ENCODE assay signal across 1 cellular context in genomic region chrM:10015-10755, GRCh38.
TF ChIP-seq lines count a peak whose summit lies in the region.

No MANE protein-coding gene starts in this region.

TF ChIP-seq in H1, 55 proteins besides CTCF, POLR2A, EP300 and RAD21:
- TF ChIP-seq CHD7 (IDR thresholded peaks at IDR 0.05; ENCODE audit: insufficient replicate concordance, low read length) (no peak), FOSL1 (IDR thresholded peaks at IDR 0.05; ENCODE audit: insufficient read depth, low read depth, low read length) (no peak), TCF12 (IDR thresholded peaks at IDR 0.05; ENCODE audit: low read depth, low read length) (no peak), MAFK (IDR thresholded peaks at IDR 0.05; ENCODE audit: low read depth, low read length) (no peak), KDM4A (IDR thresholded peaks at IDR 0.05; ENCODE audit: low read depth, low read length, severe bottlenecking) (no peak)
